11 cellular contexts compared by ENCODE assay signal in genomic region chr2:71747573-71747972, GRCh38.
DNase-seq lines count a peak whose midpoint lies in the region; ATAC-seq and TF ChIP-seq lines count a peak whose summit lies in the region.
"Had no signal": no experiment of that assay in that cellular context is flagged by ENCODE, and none has a peak within 500 bp of the region (broad histone marks: within the 10 kb centered on the region; RNA-seq: fewer than 3 reads in every experiment).

No MANE protein-coding gene starts in this region.

- ATAC-seq in PC-3 (peak; percentile 17), foreskin keratinocyte (peak; percentile 51), HG02885 (IDR thresholded peaks at IDR 0.05; ENCODE audit: poor library complexity, unreplicated experiment) (no peak), GM19395 (IDR thresholded peaks at IDR 0.05; ENCODE audit: unreplicated experiment) (no peak)
- ATAC-seq: T-cell had no signal

- intact Hi-C loops in PC-3 (cut with micrococcal nuclease) = no loop called here
- intact Hi-C loops in sigmoid colon (cut with DNase I) = loop anchor here (10.0 kb wide), 1 partner anchor 83 kb away; no protein-coding TSS in a partner anchor

- peaks cover 72% of the 10 kb centered on the region for H3K4me1 ChIP-seq in PC-3 (ENCODE audit: insufficient read depth, low read length)
- peaks cover 13% of the 10 kb centered on the region for H3K4me1 ChIP-seq in foreskin keratinocyte
- H3K4me1 ChIP-seq in sigmoid colon = peaks cover 0 to 80% (median 70%) of the 10 kb centered on the region in 4 donors
- H3K4me1 ChIP-seq: BE2C had no signal

- TF ChIP-seq CTCF in C4-2B (conservative IDR thresholded peaks at IDR 0.05) = no peak
- no peak for TF ChIP-seq CTCF in PC-3 (conservative IDR thresholded peaks at IDR 0.05; ENCODE audit: low read depth, low read length)
- no peak for TF ChIP-seq CTCF in foreskin keratinocyte (conservative IDR thresholded peaks at IDR 0.05)
- TF ChIP-seq CTCF in sigmoid colon (IDR thresholded peaks at IDR 0.05) = no peak

- no peak for TF ChIP-seq EP300 in sigmoid colon (IDR thresholded peaks at IDR 0.05)

- 45 to 73% methylated on average over 4 of the region's 4 CpGs for WGBS in sigmoid colon, 2 donors

- no peaks in the 10 kb centered on the region for H3K36me3 ChIP-seq in PC-3 (ENCODE audit: low read depth, low read length)
- H3K36me3 ChIP-seq in sigmoid colon = no peaks in the 10 kb centered on the region
- H3K36me3 ChIP-seq: BE2C had no signal

- no peaks in the 10 kb centered on the region for H3K79me2 ChIP-seq in PC-3 (ENCODE audit: low read length)

- CTCF ChIA-PET in PC-3 (lab: Charles Lee) = no interaction called here

- no TSS peak for BruUV-seq in PC-3 (replicated peaks; lab: Mats Ljungman, UMichigan)

- 0 out of 2 replicates have a peak overlapping the region, but pooled peaks have one; percentile 54 for H2AFZ ChIP-seq in PC-3 (ENCODE audit: low read length)

- H3K4me3 ChIP-seq in PC-3 (ENCODE audit: low read length) (no peak overlapping the region), sigmoid colon (no peak overlapping the region)

- peak overlapping the region; percentile 71 for H3K4me2 ChIP-seq in PC-3 (ENCODE audit: low read length)

- DNase-seq in PC-3 (peak; percentile 96), foreskin keratinocyte (peak; percentile 47 to 76), sigmoid colon (no peak), hepatic stellate cell (ENCODE audit: low spot score) (no peak), SW 1271 (lab: John Stamatoyannopoulos, UW) (no peak)
- DNase-seq: BE2C, glutamatergic neuron, T-cell had no signal

- POLR2A ChIA-PET in PC-3 (lab: Charles Lee; ENCODE audit: unreplicated experiment) = no interaction called here

- H3K27ac ChIP-seq in C4-2B = peak overlapping the region; percentile 87
- H3K27ac ChIP-seq in PC-3 (ENCODE audit: low read length) = peak overlapping the region; percentile 80
- H3K27ac ChIP-seq in foreskin keratinocyte = no peak overlapping the region
- H3K27ac ChIP-seq in sigmoid colon = peak overlapping the region; percentile 74 to 79 (median 76)

- H4K20me1 ChIP-seq in PC-3 (ENCODE audit: low read length) = no peaks in the 10 kb centered on the region

- no peaks in the 10 kb centered on the region for H3K9me3 ChIP-seq in PC-3 (ENCODE audit: low read length)
- peaks cover 0 to 3% (median 0%) of the 10 kb centered on the region in 4 donors for H3K9me3 ChIP-seq in sigmoid colon
- H3K9me3 ChIP-seq: BE2C had no signal

- no peaks in the 10 kb centered on the region for H3K9me2 ChIP-seq in PC-3 (replicated peaks; ENCODE audit: low read length)

- H3F3A ChIP-seq in PC-3 (ENCODE audit: low read length, unreplicated experiment) = no peaks in the 10 kb centered on the region

- no peak for TF ChIP-seq POLR2A in sigmoid colon (IDR thresholded peaks at IDR 0.05)

- no peaks in the 10 kb centered on the region for H3K27me3 ChIP-seq in PC-3 (ENCODE audit: low read length)
- peaks cover 2% of the 10 kb centered on the region for H3K27me3 ChIP-seq in foreskin keratinocyte
- no peaks in the 10 kb centered on the region for H3K27me3 ChIP-seq in sigmoid colon
- H3K27me3 ChIP-seq: BE2C had no signal

- H3K9ac ChIP-seq in PC-3 (ENCODE audit: low read length) = no peak overlapping the region

Comparison
In these comparisons a context has a peak if more than half of its experiments do, and no peak if none do; other contexts are left out.
1. ATAC-seq: peak in PC-3 (single experiment) and foreskin keratinocyte (single experiment); none in HG02885 (single experiment) and GM19395 (single experiment).
2. DNase-seq: peak in PC-3 (single experiment) and foreskin keratinocyte (2 of 2); none in sigmoid colon (single experiment), hepatic stellate cell (single experiment) and SW 1271 (0 of 2).